Comparison of ENCODE assay signal across 25 cellular contexts in the genomic region with DNA sequence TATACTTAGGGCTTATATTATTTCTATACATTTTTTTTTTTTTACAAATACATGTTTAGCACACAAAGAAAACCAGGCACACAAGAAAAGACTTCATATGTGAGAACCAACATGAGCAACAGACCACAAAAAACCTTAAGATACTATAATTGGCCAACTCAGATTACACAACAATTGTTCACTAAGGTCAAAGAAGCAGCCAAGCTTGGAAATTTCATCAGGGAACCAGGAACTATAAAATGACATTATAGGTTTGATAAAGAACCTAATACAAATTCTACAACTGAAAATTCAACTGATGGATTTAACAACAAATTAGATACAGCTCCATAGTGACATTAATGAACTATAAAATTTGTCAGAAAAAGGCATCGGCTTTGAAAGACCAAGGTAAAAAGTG. TPM values are rescaled to one million over a fixed set of nuclear protein-coding genes. Genes with fewer than 3 reads are reported as not detected.
DNase-seq lines count a peak whose midpoint lies in the region; ATAC-seq, FAIRE-seq and TF ChIP-seq lines count a peak whose summit lies in the region.
"Had no signal": no experiment of that assay in that cellular context is flagged by ENCODE, and none has a peak within 500 bp of the region (broad histone marks: within the 10 kb centered on the region; RNA-seq: fewer than 3 reads in every experiment).

No MANE protein-coding gene starts in this region.

- H2AFZ ChIP-seq in OCI-LY7 (ENCODE audit: low read length) = no peak overlapping the region

- peaks cover 20% of the 10 kb centered on the region; the same call in 1 of the 2 replicates for H3K79me2 ChIP-seq in OCI-LY7 (ENCODE audit: insufficient read depth, low read depth, low read length)

- BruUV-seq in OCI-LY7 (replicated peaks; lab: Mats Ljungman, UMichigan) = no TSS peak

- CTCF ChIA-PET in HEK293 (lab: Yijun Ruan, JAX) = interaction anchor here (0.6 kb wide), 1 partner anchor 290 kb away, joined by 5 read pairs; no protein-coding TSS in a partner anchor
- CTCF ChIA-PET in OCI-LY7 (lab: Charles Lee; ENCODE audit: unreplicated experiment) = no interaction called here

- POLR2A ChIA-PET in HEK293 (lab: Yijun Ruan, JAX) (no interaction called here), OCI-LY7 (lab: Charles Lee) (interaction anchor here (1.1 kb wide), 1 partner anchor 15 kb away, joined by 3 read pairs; no protein-coding TSS in a partner anchor)

- DNase-seq in OCI-LY7 (ENCODE audit: low spot score) (no peak), fibroblast of gingiva (ENCODE audit: low read depth) (peak; percentile 22), COLO829 (ENCODE audit: low spot score) (no peak), GM12892 (ENCODE audit: insufficient read length) (no peak), DMS153 (lab: John Stamatoyannopoulos, UW) (no peak)
- DNase-seq: activated CD4-positive, alpha-beta T cell treated with anti-CD3 and anti-CD28 coated beads for 1 hour; activated naive CD4-positive, alpha-beta T cell treated with anti-CD3 and anti-CD28 coated beads, Interleukin-2, amount 10 ng/mL, durations not matched to agents 7 days and 5 days; brain microvascular endothelial cell; Caco-2; dorsolateral prefrontal cortex; erythroblast; GOT3; head of caudate nucleus; lower lobe of right lung; NCI-H1694; NCI-H446 treated with DMSO at 0.1 percent for 48 hours; pancreas; SJCRH30; stimulated activated CD4-positive, alpha-beta T cell treated with anti-CD3 and anti-CD28 coated beads, Interleukin-4, amount 100 ng/mL, for 4 hours; stimulated activated CD8-positive, alpha-beta memory T cell treated with anti-CD3 and anti-CD28 coated beads, Interleukin-4, amount 100 ng/mL, for 48 hours had no signal

- no peaks in the 10 kb centered on the region for H3K9me2 ChIP-seq in OCI-LY7 (ENCODE audit: insufficient read depth, low read length)

- H3K9me3 ChIP-seq in HEK293 (ENCODE audit: control insufficient read depth, insufficient read depth, low read depth, low read length) (no peaks in the 10 kb centered on the region), OCI-LY7 (ENCODE audit: low read length) (no peaks in the 10 kb centered on the region)
- H3K9me3 ChIP-seq: Caco-2, lower lobe of right lung, pancreas, SJCRH30, suprapubic skin had no signal

- H3K4me1 ChIP-seq in HEK293 (ENCODE audit: control insufficient read depth, insufficient read depth, low read length) (no peaks in the 10 kb centered on the region), OCI-LY7 (ENCODE audit: insufficient read depth, low read length, poor library complexity, severe bottlenecking) (peaks cover 6% of the 10 kb centered on the region)
- H3K4me1 ChIP-seq: SJCRH30 had no signal

- intact Hi-C loops in OCI-LY7 (cut with micrococcal nuclease; ENCODE audit: unreplicated experiment) = loop anchor here (10.0 kb wide), 1 partner anchor 1319 kb away; a partner anchor contains a TSS

- no peaks in the 10 kb centered on the region for H4K20me1 ChIP-seq in OCI-LY7 (ENCODE audit: insufficient read depth, low read length)

- H3K36me3 ChIP-seq in HEK293 (ENCODE audit: control insufficient read depth in 2 of 2, insufficient read depth in 1 of 2, low read length in 2 of 2) = peaks cover 0 to 7% of the 10 kb centered on the region in 2 experiments; a peak in 1 of 3 replicates
- peaks cover 3% of the 10 kb centered on the region; the same call in 1 of the 2 replicates for H3K36me3 ChIP-seq in OCI-LY7 (ENCODE audit: insufficient read depth, low read length)
- H3K36me3 ChIP-seq: brain microvascular endothelial cell, pancreas, SJCRH30, suprapubic skin had no signal

- peak overlapping the region; percentile 33 for H3K27ac ChIP-seq in 22Rv1
- no peak overlapping the region for H3K27ac ChIP-seq in HEK293 (ENCODE audit: extremely low read depth, low read depth, low read length)
- H3K27ac ChIP-seq in OCI-LY7 (ENCODE audit: low read depth, low read length, poor library complexity, severe bottlenecking) = peak overlapping the region; percentile 10
- H3K27ac ChIP-seq: brain microvascular endothelial cell, lower lobe of right lung, pancreas, SJCRH30, skin epidermis, suprapubic skin had no signal

- ATAC-seq in GM18858 (IDR thresholded peaks at IDR 0.05; ENCODE audit: unreplicated experiment) = no peak
- ATAC-seq: lower lobe of right lung, pancreas had no signal

- TF ChIP-seq CTCF in 22Rv1 (IDR thresholded peaks at IDR 0.05) (no peak), HEK293 (tag by site-specific recombination; IDR thresholded peaks at IDR 0.05) (no peak), OCI-LY7 (conservative IDR thresholded peaks at IDR 0.05; ENCODE audit: low read length) (no peak)

- no peak overlapping the region for H3K4me3 ChIP-seq in HEK293 (ENCODE audit: low read depth, low read length)
- no peak overlapping the region for H3K4me3 ChIP-seq in OCI-LY7 (ENCODE audit: low read depth, low read length, poor library complexity, severe bottlenecking)
- H3K4me3 ChIP-seq: dorsolateral prefrontal cortex, lower lobe of right lung, pancreas, SJCRH30, skin epidermis, suprapubic skin had no signal

- no peak for FAIRE-seq in GM12892 (lab: Jason Lieb, UNC)
- FAIRE-seq: pancreas had no signal

- no peak overlapping the region for H3K4me2 ChIP-seq in OCI-LY7 (ENCODE audit: low read length)

- no peak for TF ChIP-seq POLR2A in GM12892 (IDR thresholded peaks at IDR 0.05; ENCODE audit: low read depth, low read length)

TF ChIP-seq in HEK293, 187 proteins besides CTCF, POLR2A, EP300 and RAD21:
- TF ChIP-seq ZNF146 (tag by site-specific recombination; IDR thresholded peaks at IDR 0.05) (no peak), ZNF777 (tag by site-specific recombination; IDR thresholded peaks at IDR 0.05; ENCODE audit: borderline replicate concordance) (no peak), ZNF266 (tag by site-specific recombination; IDR thresholded peaks at IDR 0.05; ENCODE audit: low read depth) (no peak), ZNF121 (tag by site-specific recombination; IDR thresholded peaks at IDR 0.05) (no peak), FEZF1 (tag by site-specific recombination; IDR thresholded peaks at IDR 0.05) (peak; percentile 40; the same call in 1 of the 2 replicates)
- TF ChIP-seq, protein P1, sequence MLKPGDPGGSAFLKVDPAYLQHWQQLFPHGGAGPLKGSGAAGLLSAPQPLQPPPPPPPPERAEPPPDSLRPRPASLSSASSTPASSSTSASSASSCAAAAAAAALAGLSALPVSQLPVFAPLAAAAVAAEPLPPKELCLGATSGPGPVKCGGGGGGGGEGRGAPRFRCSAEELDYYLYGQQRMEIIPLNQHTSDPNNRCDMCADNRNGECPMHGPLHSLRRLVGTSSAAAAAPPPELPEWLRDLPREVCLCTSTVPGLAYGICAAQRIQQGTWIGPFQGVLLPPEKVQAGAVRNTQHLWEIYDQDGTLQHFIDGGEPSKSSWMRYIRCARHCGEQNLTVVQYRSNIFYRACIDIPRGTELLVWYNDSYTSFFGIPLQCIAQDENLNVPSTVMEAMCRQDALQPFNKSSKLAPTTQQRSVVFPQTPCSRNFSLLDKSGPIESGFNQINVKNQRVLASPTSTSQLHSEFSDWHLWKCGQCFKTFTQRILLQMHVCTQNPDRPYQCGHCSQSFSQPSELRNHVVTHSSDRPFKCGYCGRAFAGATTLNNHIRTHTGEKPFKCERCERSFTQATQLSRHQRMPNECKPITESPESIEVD (tag by site-specific recombination; IDR thresholded peaks at IDR 0.05) = 0 out of 2 replicates have a peak, but pooled peaks have one; percentile 18
- TF ChIP-seq, protein P2, sequence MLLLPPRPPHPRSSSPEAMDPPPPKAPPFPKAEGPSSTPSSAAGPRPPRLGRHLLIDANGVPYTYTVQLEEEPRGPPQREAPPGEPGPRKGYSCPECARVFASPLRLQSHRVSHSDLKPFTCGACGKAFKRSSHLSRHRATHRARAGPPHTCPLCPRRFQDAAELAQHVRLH (tag by site-specific recombination; IDR thresholded peaks at IDR 0.05) = no peak

RNA-seq across cellular contexts. Expression of a gene that starts 4.4 kb away (rescaled TPM):
- 79.6 and 94.9 TPM in 2 replicates for total RNA-seq in OCI-LY7 (2014; rRNA removed; shearing (Covaris generic))
- 143 and 163 TPM in 2 replicates for total RNA-seq in OCI-LY7 (2022)
- polyA plus RNA-seq in GM12892 (2012; ENCODE audit: missing spikeins) = 67.6 TPM

RNA-seq across cellular contexts. Expression of a gene that starts 14.2 kb away (rescaled TPM):
- 7.2 and 19.5 TPM in 2 replicates for total RNA-seq in OCI-LY7 (2014; rRNA removed; shearing (Covaris generic))
- 15.1 and 18.4 TPM in 2 replicates for total RNA-seq in OCI-LY7 (2022)
- 12.6 TPM for polyA plus RNA-seq in GM12892 (2012; ENCODE audit: missing spikeins)
